Comparison of ENCODE assay signal across 8 cellular contexts in the genomic region with DNA sequence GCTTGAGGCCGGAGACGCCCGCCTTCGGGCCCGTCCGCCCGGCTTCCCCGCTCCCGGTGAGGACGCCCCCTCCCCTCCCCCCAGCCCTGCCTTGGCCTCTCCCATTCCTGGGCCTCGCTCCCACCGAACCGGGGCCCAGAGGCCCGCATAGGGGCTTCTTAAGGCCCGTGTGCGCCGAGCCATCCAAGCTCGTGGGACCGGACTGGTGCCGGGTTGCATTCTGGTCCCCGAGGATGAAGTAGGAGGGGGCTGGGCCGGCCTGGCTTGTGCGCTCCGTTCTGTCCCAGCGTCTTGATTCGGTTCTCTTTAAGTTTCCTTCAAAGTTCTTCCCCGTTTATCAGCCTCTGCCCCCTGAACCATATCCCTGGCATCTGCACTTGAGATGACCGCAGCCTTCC. TPM values are rescaled to one million over a fixed set of nuclear protein-coding genes. Genes with fewer than 3 reads are reported as not detected.
DNase-seq lines count a peak whose midpoint lies in the region; ATAC-seq and TF ChIP-seq lines count a peak whose summit lies in the region.

No MANE protein-coding gene starts in this region.

- POLR2A ChIA-PET in activated CD8-positive, alpha-beta T cell treated with anti-CD3 and anti-CD28 coated beads for 36 hours (lab: Charles Lee) = interaction anchor here (1.0 to 5.3 kb wide), 11 partner anchors 11 to 226 kb away, joined by 3 to 100 read pairs (median 11); a partner anchor contains a TSS

- intact Hi-C loops in activated CD8-positive, alpha-beta T cell treated with anti-CD3 and anti-CD28 coated beads for 36 hours (cut with micrococcal nuclease) = loop anchor here (5.0 to 10.0 kb wide), 3 partner anchors 40 to 207 kb away; a partner anchor contains a TSS

- peaks cover 51% of the 10 kb centered on the region for H3K4me1 Mint-ChIP-seq in activated CD8-positive, alpha-beta T cell treated with anti-CD3 and anti-CD28 coated beads for 36 hours (ENCODE audit: low read depth)

- no peak for TF ChIP-seq POLR2A in suprapubic skin (IDR thresholded peaks at IDR 0.05)

- H3K9ac ChIP-seq in iPS-18a (ENCODE audit: low read length) = peak overlapping the region; percentile 80

- under 1% methylated on average over 14 of the region's 28 CpGs for WGBS in suprapubic skin

- no peaks in the 10 kb centered on the region for H3K27me3 Mint-ChIP-seq in activated CD8-positive, alpha-beta T cell treated with anti-CD3 and anti-CD28 coated beads for 36 hours

- ATAC-seq in activated CD8-positive, alpha-beta T cell treated with anti-CD3 and anti-CD28 coated beads for 36 hours = peak; percentile 6
- ATAC-seq in GM18861 (IDR thresholded peaks at IDR 0.05; ENCODE audit: unreplicated experiment) (no peak), GM21423 (IDR thresholded peaks at IDR 0.05; ENCODE audit: unreplicated experiment) (no peak)

- peak overlapping the region; percentile 85 for H3K4me3 Mint-ChIP-seq in activated CD8-positive, alpha-beta T cell treated with anti-CD3 and anti-CD28 coated beads for 36 hours

- no peak for TF ChIP-seq CTCF in activated CD8-positive, alpha-beta T cell treated with anti-CD3 and anti-CD28 coated beads for 36 hours (IDR thresholded peaks at IDR 0.05)
- no peak for TF ChIP-seq CTCF in suprapubic skin (IDR thresholded peaks at IDR 0.05)

- H3K36me3 ChIP-seq in H7 (replicated peaks; ENCODE audit: control insufficient read depth, insufficient read depth, low read length) (peaks cover 21% of the 10 kb centered on the region), iPS-18a (ENCODE audit: control insufficient read depth, low read depth, low read length) (peaks cover 32% of the 10 kb centered on the region), suprapubic skin (peaks cover 40% of the 10 kb centered on the region)

- H3K9me3 ChIP-seq in iPS-18a (ENCODE audit: control insufficient read depth, low read depth, low read length) = no peaks in the 10 kb centered on the region
- H3K9me3 ChIP-seq in suprapubic skin = no peaks in the 10 kb centered on the region

- no peaks in the 10 kb centered on the region for H3K27me3 ChIP-seq in H7 (ENCODE audit: control insufficient read depth, insufficient read depth, low read length)
- H3K27me3 ChIP-seq in iPS-18a (ENCODE audit: control insufficient read depth, insufficient read depth, low read length) = no peaks in the 10 kb centered on the region
- H3K27me3 ChIP-seq in suprapubic skin = no peaks in the 10 kb centered on the region

- peaks cover 39% of the 10 kb centered on the region for H3K36me3 Mint-ChIP-seq in activated CD8-positive, alpha-beta T cell treated with anti-CD3 and anti-CD28 coated beads for 36 hours (ENCODE audit: low read depth)

- DNase-seq in AG20443 (ENCODE audit: low spot score) = peak; percentile 28
- DNase-seq in H7 = no peak
- DNase-seq in activated CD8-positive, alpha-beta T cell treated with anti-CD3 and anti-CD28 coated beads for 36 hours = peak; percentile 41
- DNase-seq in suprapubic skin (ENCODE audit: low spot score in 2 of 2) = no peak
- no peak for DNase-seq in NCI-H2227 treated with DMSO at 0.1 percent for 48 hours (lab: John Stamatoyannopoulos, UW)

- no peak overlapping the region for H3K27ac ChIP-seq in iPS-18a (ENCODE audit: low read length)
- peak overlapping the region; percentile 95 for H3K27ac ChIP-seq in suprapubic skin

- H3K27ac Mint-ChIP-seq in activated CD8-positive, alpha-beta T cell treated with anti-CD3 and anti-CD28 coated beads for 36 hours = peak overlapping the region; percentile 90

- no peaks in the 10 kb centered on the region for H3K9me3 Mint-ChIP-seq in activated CD8-positive, alpha-beta T cell treated with anti-CD3 and anti-CD28 coated beads for 36 hours

- CTCF ChIA-PET in activated CD8-positive, alpha-beta T cell treated with anti-CD3 and anti-CD28 coated beads for 36 hours (lab: Charles Lee) = interaction anchor here (0.8 to 7.9 kb wide), 9 partner anchors 9 to 213 kb away, joined by 4 to 186 read pairs (median 24); a partner anchor contains a TSS

- TF ChIP-seq EP300 in suprapubic skin (IDR thresholded peaks at IDR 0.05) = no peak

- H3K4me3 ChIP-seq in H7 (ENCODE audit: insufficient read depth, low read depth, low read length) (peak overlapping the region; percentile 83), iPS-18a (ENCODE audit: low read length) (peak overlapping the region; percentile 86), suprapubic skin (peak overlapping the region; percentile 96)

- peaks cover 29% of the 10 kb centered on the region for H3K4me1 ChIP-seq in iPS-18a (ENCODE audit: control insufficient read depth, low read depth, low read length)
- peaks cover 54% of the 10 kb centered on the region for H3K4me1 ChIP-seq in suprapubic skin

RNA-seq across cellular contexts. Expression of a gene that starts 0.5 kb away (rescaled TPM):
- 137 and 203 TPM in 2 replicates for total RNA-seq in H7 (2014; rRNA removed; shearing (Covaris generic))
- 10 to 100 TPM; 60.2 to 63.2 TPM for total RNA-seq in activated CD8-positive, alpha-beta T cell treated with anti-CD3 and anti-CD28 coated beads for 36 hours
- 10 to 100 TPM; 40.2 to 53.5 (median 51.6) TPM for total RNA-seq in suprapubic skin

RNA-seq across cellular contexts. Expression of a gene that starts 3.7 kb away (rescaled TPM):
- total RNA-seq in H7 (2014; rRNA removed; shearing (Covaris generic)) = 0.94 and 1.7 TPM in 2 replicates
- total RNA-seq in activated CD8-positive, alpha-beta T cell treated with anti-CD3 and anti-CD28 coated beads for 36 hours = 1 to 10 TPM; 4.0 to 6.9 TPM
- total RNA-seq in suprapubic skin = 10 to 100 TPM in 3 of 4 donors, 1 to 10 TPM in 1; 9.6 to 26.6 (median 15.5) TPM

RNA-seq across cellular contexts. Expression of a gene that starts 13.3 kb away (rescaled TPM):
- total RNA-seq in H7 (2014; rRNA removed; shearing (Covaris generic)) = 6.2 and 9.6 TPM in 2 replicates
- total RNA-seq in activated CD8-positive, alpha-beta T cell treated with anti-CD3 and anti-CD28 coated beads for 36 hours = 10 to 100 TPM; 11.8 to 13.8 TPM
- total RNA-seq in suprapubic skin = 10 to 100 TPM; 12.7 to 28.4 (median 18.0) TPM

RNA-seq across cellular contexts. Expression of a gene that starts 17.2 kb away (rescaled TPM):
- total RNA-seq in H7 (2014; rRNA removed; shearing (Covaris generic)) = 0.22 and 0.55 TPM in 2 replicates
- total RNA-seq in activated CD8-positive, alpha-beta T cell treated with anti-CD3 and anti-CD28 coated beads for 36 hours = 10 to 100 TPM; 11.4 to 12.9 TPM
- total RNA-seq in suprapubic skin = 10 to 100 TPM in 1 of 4 donors, 1 to 10 TPM in 3; 5.0 to 13.2 (median 9.6) TPM

RNA-seq across cellular contexts. Expression of a gene that starts 21.4 kb away (rescaled TPM):
- 111 and 146 TPM in 2 replicates for total RNA-seq in H7 (2014; rRNA removed; shearing (Covaris generic))
- 10 to 100 TPM; 50.9 to 51.4 TPM for total RNA-seq in activated CD8-positive, alpha-beta T cell treated with anti-CD3 and anti-CD28 coated beads for 36 hours
- total RNA-seq in suprapubic skin = 100 to 1,000 TPM in 1 of 4 donors, 10 to 100 TPM in 3; 54.3 to 104 (median 86.3) TPM

Comparison
In these comparisons a context has a peak if more than half of its experiments do, and no peak if none do; other contexts are left out.
1. DNase-seq: peak in AG20443 (single experiment) and activated CD8-positive, alpha-beta T cell treated with anti-CD3 and anti-CD28 coated beads for 36 hours (single experiment); none in H7 (single experiment), suprapubic skin (0 of 2) and NCI-H2227 treated with DMSO at 0.1 percent for 48 hours (single experiment).
2. Peak in every context shown above with its lines, with median percentiles within 50 percentile points of each other: H3K4me3 ChIP-seq.